Comparison of ENCODE assay signal across 1 cellular context in the genomic region with DNA sequence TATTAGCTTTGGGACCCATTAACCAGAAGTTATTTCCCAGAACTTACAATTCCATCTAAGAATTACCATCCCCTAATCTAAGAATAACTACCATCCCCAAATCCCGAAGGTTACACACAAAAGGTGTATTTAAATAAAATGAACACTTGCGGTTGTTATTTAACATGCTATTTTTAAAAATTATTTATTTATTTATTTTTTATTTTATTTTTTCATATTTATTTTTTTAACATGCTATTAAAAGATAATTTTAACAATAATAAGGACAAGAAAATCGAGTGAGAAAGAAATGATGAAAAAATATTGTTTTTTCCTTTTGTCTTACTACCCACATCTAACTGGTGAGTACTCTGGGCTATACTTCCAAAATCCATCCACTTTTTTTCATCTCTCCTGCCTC.
TF ChIP-seq lines count a peak whose summit lies in the region.

No MANE protein-coding gene starts in this region.

TF ChIP-seq in endothelial cell of umbilical vein, 7 proteins besides CTCF, POLR2A, EP300 and RAD21 (continued from another document):
- TF ChIP-seq, protein P1, sequence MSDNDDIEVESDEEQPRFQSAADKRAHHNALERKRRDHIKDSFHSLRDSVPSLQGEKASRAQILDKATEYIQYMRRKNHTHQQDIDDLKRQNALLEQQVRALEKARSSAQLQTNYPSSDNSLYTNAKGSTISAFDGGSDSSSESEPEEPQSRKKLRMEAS (IDR thresholded peaks at IDR 0.05; ENCODE audit: insufficient read depth, insufficient read length), result no peak
- TF ChIP-seq EZH2 (IDR thresholded peaks at IDR 0.05; ENCODE audit: borderline replicate concordance, low read depth, low read length, severe bottlenecking), result no peak
